ENCODE assay signal across 8 cellular contexts in genomic region chr4:143513314-143514211, GRCh38. TPM values are rescaled to one million over a fixed set of nuclear protein-coding genes. Genes with fewer than 3 reads are reported as not detected.
DNase-seq lines count a peak whose midpoint lies in the region; ATAC-seq, FAIRE-seq and TF ChIP-seq lines count a peak whose summit lies in the region.

SMARCA5 (plus strand) TSS chr4:143513702; CDS start chr4:143513925, 223 bp downstream.

- peak; percentile 100 for FAIRE-seq in GM18507 (lab: Jason Lieb, UNC)

- H3K36me3 ChIP-seq in rectal smooth muscle tissue (ENCODE audit: control insufficient read depth, insufficient read depth, low read length) (no peaks in the 10 kb centered on the region), aorta (ENCODE audit: control insufficient read depth in 1 of 2, insufficient read depth in 2 of 2, low read length in 1 of 2) (no peaks in the 10 kb centered on the region)

- H3K27ac ChIP-seq in rectal smooth muscle tissue (ENCODE audit: low read depth, low read length) (peak within 1 kb of the TSS; percentile 99), aorta (ENCODE audit: low read depth in 1 of 2, low read length in 2 of 2) (peak within 1 kb of the TSS; percentile 90 to 94)

- TF ChIP-seq CTCF in astrocyte of the cerebellum (IDR thresholded peaks at IDR 0.05; ENCODE audit: low read depth, low read length, missing control alignments): no peak

- H3K4me1 ChIP-seq in rectal smooth muscle tissue (ENCODE audit: control insufficient read depth, insufficient read depth, low read length) (peaks cover 24% of the 10 kb centered on the region), aorta (ENCODE audit: control insufficient read depth in 1 of 2, insufficient read depth in 2 of 2, low read length in 2 of 2) (peaks cover 0 to 3% of the 10 kb centered on the region in 2 donors)

- DNase-seq in GM18507 (ENCODE audit: extremely low spot score, insufficient read length, low read depth): peak; percentile 95
- peak; percentile 94 for DNase-seq in NCI-H2029 treated with DMSO at 0.1 percent for 48 hours (lab: John Stamatoyannopoulos, UW)
- peak; percentile 89 for DNase-seq in T-helper 9 cell
- peak; percentile 96 for DNase-seq in astrocyte of the cerebellum (ENCODE audit: low read depth)
- DNase-seq in hepatic stellate cell (ENCODE audit: low spot score): peak; percentile 97
- peak; percentile 98 for DNase-seq in aorta

- peak within 1 kb of the TSS; percentile 43 for H3K9ac ChIP-seq in rectal smooth muscle tissue (ENCODE audit: low read length)

- H3K4me3 ChIP-seq in astrocyte of the cerebellum (ENCODE audit: low read depth, low read length) (peak within 1 kb of the TSS; percentile 78), rectal smooth muscle tissue (ENCODE audit: low read length) (peak within 1 kb of the TSS; percentile 68), aorta (ENCODE audit: low read length in 2 of 2) (peak within 1 kb of the TSS; percentile 57 to 63)

- in situ Hi-C loops in astrocyte of the cerebellum (cut with HindIII; ENCODE audit: low sequenced_read_pairs): no loop called here

- peak; percentile 78 for ATAC-seq in HG02981 (IDR thresholded peaks at IDR 0.05; ENCODE audit: unreplicated experiment)
- ATAC-seq in aorta (ENCODE audit: low FRiP score): peak; percentile 98

- no peaks in the 10 kb centered on the region for H3K9me3 ChIP-seq in aorta (ENCODE audit: control insufficient read depth, low read length)

- intact Hi-C loops in aorta (cut with DNase I): no loop called here

- 0% methylated on average over 89 to 91 of the region's 91 CpGs for WGBS in aorta, 2 donors

- H3K27me3 ChIP-seq in rectal smooth muscle tissue (ENCODE audit: control insufficient read depth, insufficient read depth, low read length) (no peaks in the 10 kb centered on the region), aorta (ENCODE audit: control insufficient read depth in 1 of 2, insufficient read depth in 2 of 2, low read length in 1 of 2) (no peaks in the 10 kb centered on the region)

RNA-seq across cellular contexts. Expression of gene SMARCA5, which starts in this region (rescaled TPM):
- 10 to 100 TPM; 39.0 to 43.3 TPM for total RNA-seq in aorta
- 10 to 100 TPM; 12.5 to 15.8 TPM for polyA plus RNA-seq in aorta

Comparison
In these comparisons a context has a peak if more than half of its experiments do, and no peak if none do; other contexts are left out.
1. Peak in every context shown above with its lines: DNase-seq, ATAC-seq, H3K4me3 ChIP-seq and H3K27ac ChIP-seq.